In genomic region chr21:38879912-38880577, GRCh38 we compare ENCODE assay signal across 26 cellular contexts.
"Had no signal": no experiment of that assay in that cellular context is flagged by ENCODE, and none has a peak within 500 bp of the region (broad histone marks: within the 10 kb centered on the region; RNA-seq: fewer than 3 reads in every experiment).

No MANE protein-coding gene starts in this region.

- H3K4me3 ChIP-seq: adrenal gland, ascending aorta, gastroesophageal sphincter, neural progenitor cell, skin epidermis, thoracic aorta, uterus had no signal

- H3K36me3 ChIP-seq: adrenal gland, ascending aorta, gastroesophageal sphincter, thoracic aorta, uterus had no signal

- ATAC-seq: activated CD8-positive, alpha-beta memory T cell treated with anti-CD3 and anti-CD28 coated beads, Interleukin-2, amount 10 ng/mL, durations not matched to agents 7 days and 5 days; activated CD8-positive, alpha-beta T cell treated with anti-CD3 and anti-CD28 coated beads for 36 hours; activated T-cell treated with anti-CD3 and anti-CD28 coated beads, Interleukin-2, amount 50 U/mL, for 72 hours; gastroesophageal sphincter; left cardiac atrium; natural killer cell; right cardiac atrium; stimulated activated effector memory CD8-positive, alpha-beta T cell treated with anti-CD3 and anti-CD28 coated beads, Interleukin-12 subunit alpha, Interleukin-12 subunit beta, amount 100 ng/mL, for 72 hours had no signal

- DNase-seq: activated B cell treated with CpG ODN at 0.5 μM for 24 hours; activated CD4-positive, alpha-beta T cell treated with anti-CD3 and anti-CD28 coated beads, Interleukin-2, amount 50 U/mL, for 1 hour; activated CD8-positive, alpha-beta memory T cell treated with anti-CD3 and anti-CD28 coated beads, Interleukin-2, amount 10 ng/mL, durations not matched to agents 7 days and 5 days; activated CD8-positive, alpha-beta T cell treated with anti-CD3 and anti-CD28 coated beads for 36 hours; activated effector memory CD4-positive, alpha-beta T cell treated with Interleukin-2 at 50 U/mL for 16 hours; activated naive CD4-positive, alpha-beta T cell treated with Interleukin-2 at 50 U/mL for 16 hours; activated naive CD8-positive, alpha-beta T cell treated with anti-CD3 and anti-CD28 coated beads for 36 hours; activated T-cell treated with anti-CD3 and anti-CD28 coated beads, Interleukin-2, amount 50 U/mL, for 72 hours; adrenal gland; head of caudate nucleus; hippocampal formation; left cardiac atrium; natural killer cell; occipital lobe; right cardiac atrium; stimulated activated CD4-positive, alpha-beta T cell treated with anti-CD3 and anti-CD28 coated beads, Interleukin-4, amount 100 ng/mL, for 24 hours; T-helper 1 cell; uterus had no signal

- H3K4me1 ChIP-seq: adrenal gland, ascending aorta, gastroesophageal sphincter, neural progenitor cell, parathyroid adenoma, uterus had no signal

- H3K9me3 ChIP-seq: uterus had no signal

- H3K27me3 ChIP-seq: adrenal gland, ascending aorta, gastroesophageal sphincter, neural progenitor cell, uterus had no signal

- FAIRE-seq: keratinocyte had no signal

- H3K9ac ChIP-seq: neural progenitor cell, parathyroid adenoma had no signal

- H3K27ac ChIP-seq: adrenal gland, ascending aorta, gastroesophageal sphincter, neural progenitor cell, parathyroid adenoma, skin epidermis, thoracic aorta, uterus had no signal
